In genomic region chr11:10943968-10944367, GRCh38 we compare ENCODE assay signal across 23 cellular contexts.
DNase-seq lines count a peak whose midpoint lies in the region; ATAC-seq and TF ChIP-seq lines count a peak whose summit lies in the region.
"Had no signal": no experiment of that assay in that cellular context is flagged by ENCODE, and none has a peak within 500 bp of the region (broad histone marks: within the 10 kb centered on the region; RNA-seq: fewer than 3 reads in every experiment).

No MANE protein-coding gene starts in this region.

- no peak overlapping the region for H3K9ac ChIP-seq in Loucy (ENCODE audit: low read depth, low read length, poor library complexity, severe bottlenecking)
- H3K9ac ChIP-seq: KMS-11 had no signal

- H3F3A ChIP-seq in Loucy (ENCODE audit: low read depth), result no peaks in the 10 kb centered on the region

- H3K9me3 ChIP-seq in AG04450 (ENCODE audit: control insufficient read depth, insufficient read depth, low read length) (no peaks in the 10 kb centered on the region), Loucy (ENCODE audit: insufficient read depth, low read depth, low read length) (no peaks in the 10 kb centered on the region)

- peaks cover 9% of the 10 kb centered on the region for H3K27me3 Mint-ChIP-seq in activated T-helper 17 cell treated with anti-CD3 and anti-CD28 coated beads, Interleukin-2, amount 50 U/mL, for 72 hours

- peak; percentile 34 for DNase-seq in AG04450 (ENCODE audit: low read depth, low spot score)
- peak; percentile 46 for DNase-seq in brain microvascular endothelial cell
- peak; percentile 58 for DNase-seq in kidney tubule cell (ENCODE audit: low spot score)
- DNase-seq in T1000 (lab: John Stamatoyannopoulos, UW), result no peak
- no peak for DNase-seq in activated gamma-delta T cell (lab: John Stamatoyannopoulos, UW)
- DNase-seq: activated CD4-positive, alpha-beta T cell treated with anti-CD3 and anti-CD28 coated beads, Interleukin-2, amount 10 ng/mL, durations not matched to agents 7 days and 5 days; activated naive CD4-positive, alpha-beta T cell; amygdala; CD4-positive, alpha-beta T cell; DMS79; endodermal cell; kidney; NCI-H1048; NCI-H510A treated with DMSO at 0.1 percent for 48 hours; SHP77; stimulated activated CD4-positive, alpha-beta T cell treated with anti-CD3 and anti-CD28 coated beads, Interleukin-4, amount 100 ng/mL, for 1 hour; T-cell had no signal

- H3K27ac Mint-ChIP-seq in activated T-helper 17 cell treated with anti-CD3 and anti-CD28 coated beads, Interleukin-2, amount 50 U/mL, for 72 hours, result no peak overlapping the region
- H3K27ac Mint-ChIP-seq: activated CD4-positive, alpha-beta T cell treated with anti-CD3 and anti-CD28 coated beads, Interleukin-2, amount 10 ng/mL, durations not matched to agents 7 days and 5 days; CD4-positive, alpha-beta T cell; endodermal cell; natural killer cell treated with Interleukin-12 subunit alpha and Interleukin-12 subunit beta and Interleukin-15 and Interleukin-18, amount 100 ng/mL, for 72 hours; T-cell had no signal

- no peaks in the 10 kb centered on the region for H3K4me1 Mint-ChIP-seq in activated T-helper 17 cell treated with anti-CD3 and anti-CD28 coated beads, Interleukin-2, amount 50 U/mL, for 72 hours
- H3K4me1 Mint-ChIP-seq: activated CD4-positive, alpha-beta T cell treated with anti-CD3 and anti-CD28 coated beads, Interleukin-2, amount 10 ng/mL, durations not matched to agents 7 days and 5 days; endodermal cell; T-cell had no signal

- POLR2A ChIA-PET in AG04450 (lab: Yijun Ruan, JAX), result interaction anchor here (2.0 to 2.1 kb wide), 2 partner anchors 10 to 135 kb away, joined by 5 to 6 read pairs; partner anchors contain the start of gene EIF4G2

- H3K4me3 Mint-ChIP-seq in activated T-helper 17 cell treated with anti-CD3 and anti-CD28 coated beads, Interleukin-2, amount 50 U/mL, for 72 hours, result no peak overlapping the region
- H3K4me3 Mint-ChIP-seq: activated CD4-positive, alpha-beta T cell treated with anti-CD3 and anti-CD28 coated beads, Interleukin-2, amount 10 ng/mL, durations not matched to agents 7 days and 5 days; CD4-positive, alpha-beta T cell; endodermal cell; natural killer cell treated with Interleukin-12 subunit alpha and Interleukin-12 subunit beta and Interleukin-15 and Interleukin-18, amount 100 ng/mL, for 72 hours; T-cell had no signal

- no peaks in the 10 kb centered on the region for H3K36me3 ChIP-seq in Loucy (ENCODE audit: insufficient read depth, low read length)
- no peaks in the 10 kb centered on the region for H3K36me3 ChIP-seq in brain microvascular endothelial cell (replicated peaks)

- ATAC-seq in HG02852 (IDR thresholded peaks at IDR 0.05; ENCODE audit: unreplicated experiment), result no peak
- no peak for ATAC-seq in activated T-helper 17 cell treated with anti-CD3 and anti-CD28 coated beads, Interleukin-2, amount 50 U/mL, for 72 hours (replicated peaks)
- ATAC-seq: natural killer cell treated with Interleukin-12 subunit alpha and Interleukin-12 subunit beta and Interleukin-15 and Interleukin-18, amount 100 ng/mL, for 72 hours; T-cell had no signal

- H3K4me3 ChIP-seq in AG04450 (ENCODE audit: low read depth, low read length), result no peak overlapping the region
- no peak overlapping the region for H3K4me3 ChIP-seq in Loucy (ENCODE audit: low read length, poor library complexity, severe bottlenecking)
- H3K4me3 ChIP-seq in brain microvascular endothelial cell (ENCODE audit: low read depth, low read length), result no peak overlapping the region
- H3K4me3 ChIP-seq: skin epidermis had no signal

- TF ChIP-seq CTCF in AG04450 (IDR thresholded peaks at IDR 0.05; ENCODE audit: low read depth, low read length), result no peak
- no peak for TF ChIP-seq CTCF in Loucy (conservative IDR thresholded peaks at IDR 0.05; ENCODE audit: low read length)
- no peak for TF ChIP-seq CTCF in brain microvascular endothelial cell (IDR thresholded peaks at IDR 0.05; ENCODE audit: low read depth, low read length, missing control alignments)

- peak overlapping the region; percentile 74 for H2AFZ ChIP-seq in Loucy (ENCODE audit: low read length)

- no peaks in the 10 kb centered on the region for H3K9me2 ChIP-seq in Loucy (replicated peaks; ENCODE audit: low read depth, low read length)

- in situ Hi-C loops in brain microvascular endothelial cell (cut with HindIII; ENCODE audit: low pct_ligation_motif_present, low sequenced_read_pairs), result no loop called here

- H3K27me3 ChIP-seq in AG04450 (ENCODE audit: control insufficient read depth, insufficient read depth, low read length) (peaks cover 12% of the 10 kb centered on the region), Loucy (ENCODE audit: insufficient read depth, low read length, poor library complexity, severe bottlenecking) (no peaks in the 10 kb centered on the region), brain microvascular endothelial cell (replicated peaks) (no peaks in the 10 kb centered on the region)

- no peaks in the 10 kb centered on the region for H3K9me3 Mint-ChIP-seq in activated T-helper 17 cell treated with anti-CD3 and anti-CD28 coated beads, Interleukin-2, amount 50 U/mL, for 72 hours
- H3K9me3 Mint-ChIP-seq: activated CD4-positive, alpha-beta T cell treated with anti-CD3 and anti-CD28 coated beads, Interleukin-2, amount 10 ng/mL, durations not matched to agents 7 days and 5 days; CD4-positive, alpha-beta T cell; endodermal cell; natural killer cell treated with Interleukin-12 subunit alpha and Interleukin-12 subunit beta and Interleukin-15 and Interleukin-18, amount 100 ng/mL, for 72 hours had no signal

- peaks cover 3% of the 10 kb centered on the region for H3K4me1 ChIP-seq in Loucy (ENCODE audit: insufficient read depth, low read length, poor library complexity, severe bottlenecking)

- H4K20me1 ChIP-seq in Loucy (ENCODE audit: insufficient read depth, low read length, poor library complexity, severe bottlenecking), result no peaks in the 10 kb centered on the region

- no peak overlapping the region for H3K4me2 ChIP-seq in Loucy (ENCODE audit: low read depth, low read length, poor library complexity, severe bottlenecking)
- H3K4me2 ChIP-seq: KMS-11 had no signal

- CTCF ChIA-PET in AG04450 (lab: Charles Lee), result interaction anchor here (0.7 to 7.0 kb wide), 7 partner anchors 9 to 844 kb away, joined by 3 to 40 read pairs (median 9); no protein-coding TSS in a partner anchor

- no peaks in the 10 kb centered on the region for H3K79me2 ChIP-seq in Loucy (ENCODE audit: insufficient read depth, low read length)

- no peaks in the 10 kb centered on the region for H3K36me3 Mint-ChIP-seq in activated T-helper 17 cell treated with anti-CD3 and anti-CD28 coated beads, Interleukin-2, amount 50 U/mL, for 72 hours (ENCODE audit: low read depth)
- H3K36me3 Mint-ChIP-seq: natural killer cell treated with Interleukin-12 subunit alpha and Interleukin-12 subunit beta and Interleukin-15 and Interleukin-18, amount 100 ng/mL, for 72 hours; T-cell had no signal

- H3K27ac ChIP-seq in AG04450 (ENCODE audit: low read depth, low read length) (peak overlapping the region; percentile 25), brain microvascular endothelial cell (no peak overlapping the region)
- H3K27ac ChIP-seq: KMS-11, skin epidermis had no signal

Comparison
In these comparisons a context has a peak if more than half of its experiments do, and no peak if none do; other contexts are left out.
1. DNase-seq: peak in AG04450 (single experiment), brain microvascular endothelial cell (single experiment) and kidney tubule cell (single experiment); none in T1000 (single experiment) and activated gamma-delta T cell (single experiment).